ENCODE assay signal across 8 cellular contexts in the genomic region with DNA sequence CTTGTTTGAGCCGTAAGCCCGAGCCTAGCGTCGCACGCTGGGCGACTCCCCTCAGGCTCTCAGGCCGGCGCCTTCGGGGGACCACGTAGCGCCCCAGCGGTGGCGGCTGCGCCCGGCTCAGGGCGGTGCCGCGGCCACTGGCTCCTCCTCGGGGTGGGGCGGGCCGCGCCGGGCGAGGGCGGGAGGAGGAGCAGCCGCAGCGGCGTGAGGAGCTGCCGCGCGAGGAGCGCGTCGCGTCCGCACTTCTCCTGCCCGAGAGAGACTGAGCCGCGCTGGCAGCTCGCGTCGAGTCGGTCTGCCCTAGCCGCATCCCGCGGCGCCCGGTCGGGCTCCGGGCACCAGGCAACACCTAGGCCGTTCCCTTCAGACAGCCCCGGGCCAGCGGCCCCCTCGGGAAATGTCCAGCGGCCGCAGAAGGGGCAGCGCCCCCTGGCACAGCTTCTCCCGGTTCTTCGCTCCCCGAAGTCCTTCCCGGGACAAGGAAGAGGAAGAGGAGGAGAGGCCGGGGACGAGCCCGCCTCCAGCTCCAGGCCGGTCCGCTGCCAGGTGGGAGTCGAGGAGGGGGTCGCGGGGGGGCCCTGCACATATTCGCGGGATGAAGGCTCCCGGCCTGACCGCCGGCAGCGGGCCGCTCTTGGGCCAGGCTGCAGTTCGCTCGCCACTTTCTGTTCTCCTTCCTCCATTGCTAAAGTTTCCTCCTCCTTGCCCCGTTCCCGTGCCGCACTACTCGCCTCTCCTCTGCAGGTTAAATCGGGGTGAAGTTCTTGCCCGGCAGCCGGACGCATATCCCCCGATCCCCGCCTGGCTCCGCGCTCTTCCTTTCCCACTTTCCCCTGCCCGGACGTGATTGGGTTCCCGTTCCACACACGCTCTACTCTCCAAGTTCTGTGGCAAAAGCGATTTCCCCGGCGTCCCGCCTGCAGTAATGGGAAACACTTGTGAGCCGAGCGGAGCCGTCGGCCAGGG. TPM values are rescaled to one million over a fixed set of nuclear protein-coding genes. Genes with fewer than 3 reads are reported as not detected.
DNase-seq lines count a peak whose midpoint lies in the region; ATAC-seq and TF ChIP-seq lines count a peak whose summit lies in the region.

A gene (plus strand): TSS at position 202 of the 966 bp plus-strand sequence. CDS start 196 bp downstream, at position 398.

- CTCF ChIA-PET in T-cell (lab: Charles Lee), result interaction anchor here (0.9 to 2.1 kb wide), 12 partner anchors 17 to 218 kb away, joined by 3 to 9 read pairs (median 4); a partner anchor contains a TSS

- H3K27ac ChIP-seq in adrenal gland, result peak within 1 kb of the TSS; percentile 31 to 95 (median 90)
- peak within 1 kb of the TSS; percentile 72 to 95 (median 92) for H3K27ac ChIP-seq in heart right ventricle
- peak within 1 kb of the TSS; percentile 91 to 95 (median 92) for H3K27ac ChIP-seq in upper lobe of left lung

- TF ChIP-seq POLR2A in adrenal gland (IDR thresholded peaks at IDR 0.05) (peak; percentile 46 to 88), upper lobe of left lung (IDR thresholded peaks at IDR 0.05) (peak in 3 of 4 donors; percentile 82 to 93 (median 93))

- H3K9me3 ChIP-seq in adrenal gland (replicated peaks in 1 of 3), result no peaks in the 10 kb centered on the region
- H3K9me3 ChIP-seq in heart right ventricle, result no peaks in the 10 kb centered on the region
- no peaks in the 10 kb centered on the region for H3K9me3 ChIP-seq in upper lobe of left lung

- POLR2A ChIA-PET in T-cell (lab: Charles Lee), result interaction anchor here (1.2 to 1.3 kb wide), 2 partner anchors 122 to 149 kb away, joined by 3 to 6 read pairs; no protein-coding TSS in a partner anchor

- no peak for TF ChIP-seq EP300 in upper lobe of left lung (IDR thresholded peaks at IDR 0.05)

- peak within 1 kb of the TSS; percentile 61 to 87 (median 71) for H3K4me3 ChIP-seq in adrenal gland
- H3K4me3 ChIP-seq in heart right ventricle, result peak within 1 kb of the TSS; percentile 69 to 94 (median 84)
- peak within 1 kb of the TSS; percentile 63 to 89 (median 85) for H3K4me3 ChIP-seq in upper lobe of left lung

- H3K36me3 Mint-ChIP-seq in T-cell (no peaks in the 10 kb centered on the region), progenitor cell of endocrine pancreas (ENCODE audit: insufficient read depth) (no peaks in the 10 kb centered on the region)

- peak; percentile 90 for DNase-seq in NAMALWA (ENCODE audit: low spot score)
- peak; percentile 56 to 85 (median 72) for DNase-seq in T-cell
- peak; percentile 78 to 86 (median 82) for DNase-seq in adrenal gland
- DNase-seq in heart right ventricle, result peak; percentile 83 to 90
- DNase-seq in progenitor cell of endocrine pancreas (ENCODE audit: low spot score, unreplicated experiment), result peak; percentile 68
- DNase-seq in upper lobe of left lung, result peak; percentile 88 to 97

- TF ChIP-seq CTCF in GM12872 (IDR thresholded peaks at IDR 0.05; ENCODE audit: insufficient read depth, low read depth, low read length) (0 out of 3 replicates have a peak, but pooled peaks have one; percentile 13), adrenal gland (IDR thresholded peaks at IDR 0.05) (peak in 2 of 6 experiments; percentile 1 to 12), heart right ventricle (IDR thresholded peaks at IDR 0.05) (peak in 8 of 9 donors; percentile 12 to 63 (median 24)), progenitor cell of endocrine pancreas (IDR thresholded peaks at IDR 0.05; ENCODE audit: unreplicated experiment) (peak; percentile 39), upper lobe of left lung (IDR thresholded peaks at IDR 0.05) (peak in 4 of 6 experiments; percentile 6 to 46 (median 27))

- intact Hi-C loops in adrenal gland (cut with DNase I) (loop anchor here in 1 of 2 donors (10.0 kb wide), 2 partner anchors 53 to 153 kb away; a partner anchor contains a TSS), heart right ventricle (cut with DNase I) (loop anchor here in 6 of 10 donors (2.0 to 10.0 kb wide), 9 partner anchors 40 to 157 kb away; a partner anchor contains a TSS)

- H3K27ac Mint-ChIP-seq in T-cell (peak within 1 kb of the TSS; percentile 78 to 82), progenitor cell of endocrine pancreas (peak within 1 kb of the TSS; percentile 95)

- H3K4me3 Mint-ChIP-seq in T-cell (peak within 1 kb of the TSS; percentile 92 to 96 (median 92)), progenitor cell of endocrine pancreas (ENCODE audit: low read depth) (peak within 1 kb of the TSS; percentile 99)

- H3K27me3 Mint-ChIP-seq in T-cell, result peaks cover 0 to 12% of the 10 kb centered on the region in 2 donors
- H3K27me3 Mint-ChIP-seq in progenitor cell of endocrine pancreas, result peaks cover 58% of the 10 kb centered on the region

- 0 to 1% (median 1%) methylated on average over 24 to 102 of the region's 102 CpGs for WGBS in adrenal gland, 4 donors
- WGBS in heart right ventricle, 2 donors, result 0 to 1% methylated on average over 97 to 102 of the region's 102 CpGs
- 0 to 1% methylated on average over 35 to 71 of the region's 102 CpGs for WGBS in upper lobe of left lung, 2 donors

- H3K9me3 Mint-ChIP-seq in T-cell (no peaks in the 10 kb centered on the region), progenitor cell of endocrine pancreas (ENCODE audit: low read depth) (no peaks in the 10 kb centered on the region)

- H3K27me3 ChIP-seq in adrenal gland (no peaks in the 10 kb centered on the region), heart right ventricle (peaks cover 0 to 7% (median 0%) of the 10 kb centered on the region in 7 donors), upper lobe of left lung (peaks cover 0 to 3% (median 0%) of the 10 kb centered on the region in 4 donors)

- ATAC-seq in HG02571 (IDR thresholded peaks at IDR 0.05; ENCODE audit: unreplicated experiment) (peak; percentile 99), T-cell (replicated peaks in 1 of 4) (peak; percentile 97 to 99 (median 98)), heart right ventricle (peak; percentile 96 to 99 (median 98)), upper lobe of left lung (ENCODE audit: low FRiP score in 2 of 2) (peak; percentile 98 to 99)

- H3K4me1 ChIP-seq in adrenal gland (replicated peaks in 1 of 2) (peaks cover 0 to 18% of the 10 kb centered on the region in 2 donors), heart right ventricle (peaks cover 3 to 41% (median 34%) of the 10 kb centered on the region in 9 donors), upper lobe of left lung (peaks cover 10 to 29% (median 18%) of the 10 kb centered on the region in 4 donors)

- H3K4me1 Mint-ChIP-seq in T-cell (peaks cover 25 to 30% (median 26%) of the 10 kb centered on the region in 3 donors), progenitor cell of endocrine pancreas (ENCODE audit: low read depth) (peaks cover 6% of the 10 kb centered on the region)

- H3K36me3 ChIP-seq in adrenal gland (replicated peaks in 1 of 2), result no peaks in the 10 kb centered on the region
- no peaks in the 10 kb centered on the region for H3K36me3 ChIP-seq in heart right ventricle
- no peaks in the 10 kb centered on the region for H3K36me3 ChIP-seq in upper lobe of left lung

RNA-seq across cellular contexts. Expression of the gene that starts here (rescaled TPM):
- total RNA-seq in T-cell (1 to 10 TPM; 3.1 to 5.8 (median 5.3) TPM), adrenal gland (10 to 100 TPM; 11.0 to 25.0 (median 15.8) TPM), heart right ventricle (10 to 100 TPM; 15.9 to 39.2 (median 28.7) TPM), progenitor cell of endocrine pancreas (5.7 and 6.0 TPM in 2 replicates), upper lobe of left lung (10 to 100 TPM; 19.7 to 32.7 (median 26.6) TPM)
- polyA plus RNA-seq in adrenal gland (1 to 10 TPM; 2.7 to 8.3 (median 3.1) TPM), heart right ventricle (1 to 10 TPM; 8.0 to 8.7 TPM)

Comparison
In these comparisons a context has a peak if more than half of its experiments do, and no peak if none do; other contexts are left out.
1. Peak in every context shown above with its lines: DNase-seq, ATAC-seq, H3K4me3 ChIP-seq and H3K27ac ChIP-seq.